1 cellular context compared by ENCODE assay signal in the genomic region with DNA sequence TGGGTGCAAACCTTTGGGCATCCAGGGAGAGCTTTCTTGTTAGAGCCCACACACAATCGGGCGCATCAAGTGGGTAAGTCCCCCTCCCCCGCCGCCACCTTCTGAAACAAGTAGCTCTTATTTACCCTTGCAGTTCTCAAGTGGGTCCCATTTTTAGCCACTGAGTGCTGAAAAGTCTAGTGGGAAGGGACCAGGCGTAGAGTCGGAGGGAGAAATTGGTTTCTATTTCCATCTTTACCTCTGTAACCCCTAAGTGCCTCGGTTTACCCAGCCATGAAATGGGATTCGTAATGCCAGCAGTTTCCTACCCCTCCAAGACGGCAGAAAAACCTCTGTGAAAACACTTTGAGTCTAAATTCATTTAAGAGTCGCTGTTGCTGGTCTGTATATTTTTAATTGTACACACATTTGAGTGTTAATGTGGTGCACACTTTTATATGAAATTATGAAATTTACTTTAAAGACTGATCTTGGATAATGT.
A peak's percentile ranks its signal among the peaks of the same experiment; 100 is the strongest.
TF ChIP-seq lines count a peak whose summit lies in the region.

No MANE protein-coding gene starts in this region.

TF ChIP-seq in HEK293, 187 proteins besides CTCF, POLR2A, EP300 and RAD21 (continued from another document):
- TF ChIP-seq, protein P1, sequence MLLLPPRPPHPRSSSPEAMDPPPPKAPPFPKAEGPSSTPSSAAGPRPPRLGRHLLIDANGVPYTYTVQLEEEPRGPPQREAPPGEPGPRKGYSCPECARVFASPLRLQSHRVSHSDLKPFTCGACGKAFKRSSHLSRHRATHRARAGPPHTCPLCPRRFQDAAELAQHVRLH (tag by site-specific recombination; IDR thresholded peaks at IDR 0.05), result peak; percentile 67; the same call in 1 of the 2 replicates
- peak; percentile 81 for TF ChIP-seq SCRT2 (tag by site-specific recombination; IDR thresholded peaks at IDR 0.05)
- TF ChIP-seq, protein P2, sequence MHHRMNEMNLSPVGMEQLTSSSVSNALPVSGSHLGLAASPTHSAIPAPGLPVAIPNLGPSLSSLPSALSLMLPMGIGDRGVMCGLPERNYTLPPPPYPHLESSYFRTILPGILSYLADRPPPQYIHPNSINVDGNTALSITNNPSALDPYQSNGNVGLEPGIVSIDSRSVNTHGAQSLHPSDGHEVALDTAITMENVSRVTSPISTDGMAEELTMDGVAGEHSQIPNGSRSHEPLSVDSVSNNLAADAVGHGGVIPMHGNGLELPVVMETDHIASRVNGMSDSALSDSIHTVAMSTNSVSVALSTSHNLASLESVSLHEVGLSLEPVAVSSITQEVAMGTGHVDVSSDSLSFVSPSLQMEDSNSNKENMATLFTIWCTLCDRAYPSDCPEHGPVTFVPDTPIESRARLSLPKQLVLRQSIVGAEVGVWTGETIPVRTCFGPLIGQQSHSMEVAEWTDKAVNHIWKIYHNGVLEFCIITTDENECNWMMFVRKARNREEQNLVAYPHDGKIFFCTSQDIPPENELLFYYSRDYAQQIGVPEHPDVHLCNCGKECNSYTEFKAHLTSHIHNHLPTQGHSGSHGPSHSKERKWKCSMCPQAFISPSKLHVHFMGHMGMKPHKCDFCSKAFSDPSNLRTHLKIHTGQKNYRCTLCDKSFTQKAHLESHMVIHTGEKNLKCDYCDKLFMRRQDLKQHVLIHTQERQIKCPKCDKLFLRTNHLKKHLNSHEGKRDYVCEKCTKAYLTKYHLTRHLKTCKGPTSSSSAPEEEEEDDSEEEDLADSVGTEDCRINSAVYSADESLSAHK (tag by site-specific recombination; IDR thresholded peaks at IDR 0.05), result peak; percentile 28; the same call in 1 of the 2 replicates
- peak; percentile 50; the same call in 1 of the 2 replicates for TF ChIP-seq SCRT1 (tag by site-specific recombination; IDR thresholded peaks at IDR 0.05; ENCODE audit: borderline replicate concordance)
- peak; percentile 69 for TF ChIP-seq ZBTB8A (tag by site-specific recombination; IDR thresholded peaks at IDR 0.05)
- peak; percentile 39; the same call in 1 of the 2 replicates for TF ChIP-seq EGR2 (tag by site-specific recombination; IDR thresholded peaks at IDR 0.05; ENCODE audit: low read depth)
- no peak for TF ChIP-seq BCL6B (tag by site-specific recombination; IDR thresholded peaks at IDR 0.05)
- TF ChIP-seq ZNF335 (tag by site-specific recombination; conservative IDR thresholded peaks at IDR 0.05), result peak; percentile 73
- TF ChIP-seq KLF10 (tag by site-specific recombination; IDR thresholded peaks at IDR 0.05), result 0 out of 2 replicates have a peak, but pooled peaks have one; percentile 22
- 0 out of 2 replicates have a peak, but pooled peaks have one; percentile 9 for TF ChIP-seq KLF8 (tag by site-specific recombination; IDR thresholded peaks at IDR 0.05)
- peak; percentile 28; the same call in 1 of the 2 replicates for TF ChIP-seq ZFP69B (tag by site-specific recombination; IDR thresholded peaks at IDR 0.05)
- TF ChIP-seq ZBTB48 (tag by site-specific recombination; IDR thresholded peaks at IDR 0.05), result peak; percentile 23; the same call in 1 of the 2 replicates
